Comparison of ENCODE assay signal across 15 cellular contexts in genomic region chr2:26807788-26808460, GRCh38. TPM values are rescaled to one million over a fixed set of nuclear protein-coding genes. Genes with fewer than 3 reads are reported as not detected.
DNase-seq lines count a peak whose midpoint lies in the region; ATAC-seq and TF ChIP-seq lines count a peak whose summit lies in the region.
"Had no signal": no experiment of that assay in that cellular context is flagged by ENCODE, and none has a peak within 500 bp of the region (broad histone marks: within the 10 kb centered on the region; RNA-seq: fewer than 3 reads in every experiment).

No MANE protein-coding gene starts in this region.

- TF ChIP-seq EP300 in esophagus muscularis mucosa (IDR thresholded peaks at IDR 0.05), result no peak

- no peaks in the 10 kb centered on the region for H3K27me3 Mint-ChIP-seq in activated naive CD4-positive, alpha-beta T cell treated with anti-CD3 and anti-CD28 coated beads, Interleukin-2, amount 50 U/mL, for 24 hours
- H3K27me3 Mint-ChIP-seq in activated naive CD4-positive, alpha-beta T cell treated with anti-CD3 and anti-CD28 coated beads, Interleukin-2, amount 10 ng/mL, durations not matched to agents 7 days and 5 days, result peaks cover 7% of the 10 kb centered on the region

- 46% methylated on average over 2 of the region's 2 CpGs for WGBS in esophagus muscularis mucosa

- H3K27ac Mint-ChIP-seq in activated naive CD4-positive, alpha-beta T cell treated with anti-CD3 and anti-CD28 coated beads, Interleukin-2, amount 50 U/mL, for 24 hours, result peak overlapping the region; percentile 55
- no peak overlapping the region for H3K27ac Mint-ChIP-seq in activated naive CD4-positive, alpha-beta T cell treated with anti-CD3 and anti-CD28 coated beads, Interleukin-2, amount 10 ng/mL, durations not matched to agents 7 days and 5 days
- H3K27ac Mint-ChIP-seq: activated CD8-positive, alpha-beta memory T cell treated with anti-CD3 and anti-CD28 coated beads, Interleukin-2, amount 10 ng/mL, durations not matched to agents 7 days and 5 days; stimulated activated naive B cell treated with anti-CD40 and anti-IgM and Interleukin-4, amounts not matched to agents 10 μg/mL and 1 μg/mL and 100 μg/mL, for 72 hours had no signal

- H3K4me3 ChIP-seq in esophagus muscularis mucosa, result no peak overlapping the region
- H3K4me3 ChIP-seq: dorsolateral prefrontal cortex, heart left ventricle had no signal

- no peak overlapping the region for H3K4me3 Mint-ChIP-seq in activated naive CD4-positive, alpha-beta T cell treated with anti-CD3 and anti-CD28 coated beads, Interleukin-2, amount 50 U/mL, for 24 hours
- no peak overlapping the region for H3K4me3 Mint-ChIP-seq in activated naive CD4-positive, alpha-beta T cell treated with anti-CD3 and anti-CD28 coated beads, Interleukin-2, amount 10 ng/mL, durations not matched to agents 7 days and 5 days
- H3K4me3 Mint-ChIP-seq: activated CD8-positive, alpha-beta memory T cell treated with anti-CD3 and anti-CD28 coated beads, Interleukin-2, amount 10 ng/mL, durations not matched to agents 7 days and 5 days; stimulated activated naive B cell treated with anti-CD40 and anti-IgM and Interleukin-4, amounts not matched to agents 10 μg/mL and 1 μg/mL and 100 μg/mL, for 72 hours had no signal

- DNase-seq in activated naive CD4-positive, alpha-beta T cell treated with anti-CD3 and anti-CD28 coated beads, Interleukin-2, amount 10 ng/mL, durations not matched to agents 7 days and 5 days, result no peak
- DNase-seq in hepatic stellate cell (ENCODE audit: low spot score) (peak; percentile 29), superior temporal gyrus (ENCODE audit: extremely low spot score) (peak; percentile 26), Right ventricle myocardium inferior (ENCODE audit: missing footprints) (no peak), esophagus muscularis mucosa (ENCODE audit: extremely low spot score) (no peak)
- DNase-seq: activated CD8-positive, alpha-beta memory T cell treated with anti-CD3 and anti-CD28 coated beads, Interleukin-2, amount 10 ng/mL, durations not matched to agents 7 days and 5 days; heart left ventricle; NCI-H446 treated with DMSO at 0.1 percent for 48 hours; stimulated activated CD4-positive, alpha-beta T cell treated with anti-CD3 and anti-CD28 coated beads, Interleukin-2, amount 100 ng/mL, for 24 hours; stimulated activated naive B cell treated with anti-CD40 and anti-IgM and Interleukin-4, amounts not matched to agents 10 μg/mL and 1 μg/mL and 100 μg/mL, for 72 hours had no signal

- no peaks in the 10 kb centered on the region for H3K36me3 ChIP-seq in esophagus muscularis mucosa
- H3K36me3 ChIP-seq: heart left ventricle had no signal

- intact Hi-C loops in Right ventricle myocardium inferior (cut with DNase I), result no loop called here
- intact Hi-C loops in esophagus muscularis mucosa (cut with DNase I), result no loop called here

- TF ChIP-seq CTCF in VCaP (conservative IDR thresholded peaks at IDR 0.05) (no peak), esophagus muscularis mucosa (IDR thresholded peaks at IDR 0.05) (no peak)

- H3K36me3 Mint-ChIP-seq in activated naive CD4-positive, alpha-beta T cell treated with anti-CD3 and anti-CD28 coated beads, Interleukin-2, amount 50 U/mL, for 24 hours, result no peaks in the 10 kb centered on the region
- no peaks in the 10 kb centered on the region for H3K36me3 Mint-ChIP-seq in activated naive CD4-positive, alpha-beta T cell treated with anti-CD3 and anti-CD28 coated beads, Interleukin-2, amount 10 ng/mL, durations not matched to agents 7 days and 5 days
- H3K36me3 Mint-ChIP-seq: activated CD8-positive, alpha-beta memory T cell treated with anti-CD3 and anti-CD28 coated beads, Interleukin-2, amount 10 ng/mL, durations not matched to agents 7 days and 5 days; stimulated activated naive B cell treated with anti-CD40 and anti-IgM and Interleukin-4, amounts not matched to agents 10 μg/mL and 1 μg/mL and 100 μg/mL, for 72 hours had no signal

- no peaks in the 10 kb centered on the region for H3K9me3 Mint-ChIP-seq in activated naive CD4-positive, alpha-beta T cell treated with anti-CD3 and anti-CD28 coated beads, Interleukin-2, amount 50 U/mL, for 24 hours
- H3K9me3 Mint-ChIP-seq in activated naive CD4-positive, alpha-beta T cell treated with anti-CD3 and anti-CD28 coated beads, Interleukin-2, amount 10 ng/mL, durations not matched to agents 7 days and 5 days, result no peaks in the 10 kb centered on the region
- H3K9me3 Mint-ChIP-seq: stimulated activated naive B cell treated with anti-CD40 and anti-IgM and Interleukin-4, amounts not matched to agents 10 μg/mL and 1 μg/mL and 100 μg/mL, for 72 hours had no signal

- TF ChIP-seq POLR2A in esophagus muscularis mucosa (IDR thresholded peaks at IDR 0.05; ENCODE audit: low read depth), result no peak

- ATAC-seq in Right ventricle myocardium inferior (no peak), GM19324 (IDR thresholded peaks at IDR 0.05; ENCODE audit: low FRiP score, unreplicated experiment) (no peak)
- ATAC-seq: activated CD8-positive, alpha-beta memory T cell treated with anti-CD3 and anti-CD28 coated beads, Interleukin-2, amount 10 ng/mL, durations not matched to agents 7 days and 5 days; heart left ventricle; stimulated activated naive B cell treated with anti-CD40 and anti-IgM and Interleukin-4, amounts not matched to agents 10 μg/mL and 1 μg/mL and 100 μg/mL, for 72 hours had no signal

- H3K27ac ChIP-seq in VCaP (peak overlapping the region; percentile 40), esophagus muscularis mucosa (replicated peaks in 1 of 4) (no peak overlapping the region)
- H3K27ac ChIP-seq: heart left ventricle had no signal

- CTCF ChIA-PET in activated naive CD4-positive, alpha-beta T cell treated with anti-CD3 and anti-CD28 coated beads, Interleukin-2, amount 10 ng/mL, durations not matched to agents 7 days and 5 days (lab: Charles Lee), result no interaction called here

- H3K27me3 ChIP-seq in esophagus muscularis mucosa, result peaks cover 0 to 12% (median 0%) of the 10 kb centered on the region in 4 donors

- no peaks in the 10 kb centered on the region for H3K9me3 ChIP-seq in esophagus muscularis mucosa
- H3K9me3 ChIP-seq: heart left ventricle had no signal

- no peaks in the 10 kb centered on the region for H3K4me1 ChIP-seq in esophagus muscularis mucosa

- peaks cover 48% of the 10 kb centered on the region for H3K4me1 Mint-ChIP-seq in activated naive CD4-positive, alpha-beta T cell treated with anti-CD3 and anti-CD28 coated beads, Interleukin-2, amount 50 U/mL, for 24 hours
- peaks cover 11% of the 10 kb centered on the region for H3K4me1 Mint-ChIP-seq in activated naive CD4-positive, alpha-beta T cell treated with anti-CD3 and anti-CD28 coated beads, Interleukin-2, amount 10 ng/mL, durations not matched to agents 7 days and 5 days

RNA-seq across cellular contexts. Expression of gene CENPA, which starts 22.1 kb away (rescaled TPM):
- total RNA-seq in Right ventricle myocardium inferior, result 0.65 TPM
- under 1 TPM in 1 of 4 donors, not detected in 3; 0.34 TPM for total RNA-seq in esophagus muscularis mucosa

RNA-seq across cellular contexts. Expression of gene DPYSL5, which starts 40.0 kb away (rescaled TPM):
- total RNA-seq in Right ventricle myocardium inferior, result not detected
- under 1 TPM; 0.13 to 0.50 (median 0.41) TPM for total RNA-seq in esophagus muscularis mucosa
- total RNA-seq: activated CD8-positive, alpha-beta memory T cell treated with anti-CD3 and anti-CD28 coated beads, Interleukin-2, amount 10 ng/mL, durations not matched to agents 7 days and 5 days; liver had no signal

RNA-seq across cellular contexts. Expression of gene SLC35F6, which starts 43.8 kb away (rescaled TPM):
- 20.3 TPM for total RNA-seq in Right ventricle myocardium inferior
- 10 to 100 TPM; 31.6 to 50.7 (median 41.3) TPM for total RNA-seq in esophagus muscularis mucosa

Comparison
In these comparisons a context has a peak if more than half of its experiments do, and no peak if none do; other contexts are left out.
1. DNase-seq: peak in hepatic stellate cell (single experiment) and superior temporal gyrus (single experiment); none in activated naive CD4-positive, alpha-beta T cell treated with anti-CD3 and anti-CD28 coated beads, Interleukin-2, amount 10 ng/mL, durations not matched to agents 7 days and 5 days (single experiment), Right ventricle myocardium inferior (single experiment) and esophagus muscularis mucosa (single experiment).